Comparison of ENCODE assay signal across 9 cellular contexts in the genomic region with DNA sequence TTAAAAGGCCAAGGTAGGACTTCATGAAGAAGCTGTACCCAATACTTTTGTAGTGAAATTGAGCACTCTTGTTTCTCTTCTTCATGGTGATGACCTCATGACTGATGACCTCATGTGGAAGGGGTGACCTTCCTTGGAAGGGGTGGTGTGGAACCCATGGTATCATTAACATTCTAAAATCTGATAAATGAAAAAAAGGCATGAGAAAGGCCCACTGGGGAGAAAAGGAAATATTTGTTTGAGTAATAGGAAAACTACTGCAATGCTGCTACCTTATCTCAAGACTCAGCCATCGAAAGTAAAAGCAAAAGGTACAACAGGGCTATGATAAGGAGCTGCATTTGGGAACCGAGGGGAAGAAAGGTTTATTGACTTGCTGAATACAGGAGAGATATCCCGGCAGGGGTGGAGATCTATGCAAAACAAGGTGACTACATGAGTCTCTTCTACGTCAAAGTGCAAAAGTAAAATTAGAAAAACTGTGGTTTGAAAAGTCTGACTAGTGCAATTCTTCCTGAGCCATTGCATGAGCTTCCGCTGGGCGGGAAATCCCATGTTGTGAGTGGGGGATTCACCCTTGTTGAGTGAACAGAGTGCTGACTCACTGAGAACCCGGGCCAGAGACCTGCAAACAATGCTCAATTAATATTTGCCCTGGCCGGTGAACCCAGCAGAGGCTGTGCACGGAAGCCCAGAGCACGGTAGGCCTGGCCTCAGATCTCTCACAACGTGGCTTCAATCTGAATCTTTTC.
DNase-seq lines count a peak whose midpoint lies in the region; ATAC-seq and TF ChIP-seq lines count a peak whose summit lies in the region.
"Had no signal": no experiment of that assay in that cellular context is flagged by ENCODE, and none has a peak within 500 bp of the region (broad histone marks: within the 10 kb centered on the region; RNA-seq: fewer than 3 reads in every experiment).

No MANE protein-coding gene starts in this region.

- H3K79me2 ChIP-seq in OCI-LY1 (ENCODE audit: insufficient read depth, low read length) = peaks cover 4% of the 10 kb centered on the region; the same call in 1 of the 2 replicates

- H3K27ac ChIP-seq in OCI-LY1 (ENCODE audit: low read depth, low read length, poor library complexity, severe bottlenecking) (peak overlapping the region; percentile 84), right cardiac atrium (ENCODE audit: low read length) (peak overlapping the region; percentile 45)

- TF ChIP-seq CTCF in OCI-LY1 (IDR thresholded peaks at IDR 0.05; ENCODE audit: low read length) = no peak

- no peaks in the 10 kb centered on the region for H3K27me3 Mint-ChIP-seq in activated T-helper 2 cell treated with anti-CD3 and anti-CD28 coated beads, Interferon-gamma antibody, Interleukin-2, Interleukin-4, amounts not matched to agents 10 μg/mL and 5 μg/mL and 100 μg/mL, durations not matched to agents 14 hours and 24 hours and 36 hours (ENCODE audit: low read depth)
- H3K27me3 Mint-ChIP-seq: dendritic cell treated with granulocyte-macrophage colony-stimulating factor and Interleukin-4, amounts not matched to agents 40 ng/mL and 50 ng/mL, for 4 days had no signal

- peaks cover 54% of the 10 kb centered on the region for H3K4me1 ChIP-seq in OCI-LY1 (ENCODE audit: insufficient read depth, low read length, severe bottlenecking)
- peaks cover 5% of the 10 kb centered on the region for H3K4me1 ChIP-seq in right cardiac atrium (ENCODE audit: control insufficient read depth, insufficient read depth, low read length)

- H3K4me3 ChIP-seq in OCI-LY1 (ENCODE audit: low read depth, low read length, poor library complexity, severe bottlenecking) (peak overlapping the region; percentile 43), right cardiac atrium (ENCODE audit: low read length) (no peak overlapping the region)

- H3K27me3 ChIP-seq in OCI-LY1 (ENCODE audit: insufficient read depth, low read length) (no peaks in the 10 kb centered on the region), right cardiac atrium (ENCODE audit: control insufficient read depth, insufficient read depth) (no peaks in the 10 kb centered on the region)

- peak overlapping the region; percentile 76 for H3K4me3 Mint-ChIP-seq in activated T-helper 2 cell treated with anti-CD3 and anti-CD28 coated beads, Interferon-gamma antibody, Interleukin-2, Interleukin-4, amounts not matched to agents 10 μg/mL and 5 μg/mL and 100 μg/mL, durations not matched to agents 14 hours and 24 hours and 36 hours (ENCODE audit: low read depth)
- H3K4me3 Mint-ChIP-seq: dendritic cell treated with granulocyte-macrophage colony-stimulating factor and Interleukin-4, amounts not matched to agents 40 ng/mL and 50 ng/mL, for 4 days had no signal

- no peaks in the 10 kb centered on the region for H3F3A ChIP-seq in OCI-LY1 (ENCODE audit: insufficient read depth, low read length)

- no peaks in the 10 kb centered on the region for H3K9me2 ChIP-seq in OCI-LY1 (ENCODE audit: low read depth, low read length)

- WGBS in right cardiac atrium = 47% methylated on average over 11 of the region's 11 CpGs

- intact Hi-C loops in activated T-helper 2 cell treated with anti-CD3 and anti-CD28 coated beads, Interferon-gamma antibody, Interleukin-2, Interleukin-4, amounts not matched to agents 10 μg/mL and 5 μg/mL and 100 μg/mL, durations not matched to agents 14 hours and 24 hours and 36 hours (cut with micrococcal nuclease) = loop anchor here (1.0 to 5.0 kb wide), 11 partner anchors 11 to 1250 kb away; a partner anchor contains a TSS
- intact Hi-C loops in right cardiac atrium (cut with DNase I) = loop anchor here in 1 of 4 donors (5.0 kb wide), 1 partner anchor 52 kb away; no protein-coding TSS in a partner anchor

- H3K4me2 ChIP-seq in OCI-LY1 (ENCODE audit: low read length) = peak overlapping the region; percentile 67

- H3K4me1 Mint-ChIP-seq in activated T-helper 2 cell treated with anti-CD3 and anti-CD28 coated beads, Interferon-gamma antibody, Interleukin-2, Interleukin-4, amounts not matched to agents 10 μg/mL and 5 μg/mL and 100 μg/mL, durations not matched to agents 14 hours and 24 hours and 36 hours (ENCODE audit: low read depth) = peaks cover 46% of the 10 kb centered on the region

- peak overlapping the region; percentile 91 for H3K27ac Mint-ChIP-seq in activated T-helper 2 cell treated with anti-CD3 and anti-CD28 coated beads, Interferon-gamma antibody, Interleukin-2, Interleukin-4, amounts not matched to agents 10 μg/mL and 5 μg/mL and 100 μg/mL, durations not matched to agents 14 hours and 24 hours and 36 hours
- H3K27ac Mint-ChIP-seq: dendritic cell treated with granulocyte-macrophage colony-stimulating factor and Interleukin-4, amounts not matched to agents 40 ng/mL and 50 ng/mL, for 4 days had no signal

- H3K9me3 Mint-ChIP-seq in activated T-helper 2 cell treated with anti-CD3 and anti-CD28 coated beads, Interferon-gamma antibody, Interleukin-2, Interleukin-4, amounts not matched to agents 10 μg/mL and 5 μg/mL and 100 μg/mL, durations not matched to agents 14 hours and 24 hours and 36 hours = peaks cover 7% of the 10 kb centered on the region
- H3K9me3 Mint-ChIP-seq: dendritic cell treated with granulocyte-macrophage colony-stimulating factor and Interleukin-4, amounts not matched to agents 40 ng/mL and 50 ng/mL, for 4 days had no signal

- no peak overlapping the region; the same call in 1 of the 2 replicates for H2AFZ ChIP-seq in OCI-LY1 (ENCODE audit: low read length)

- peak; percentile 53 for DNase-seq in activated T-helper 2 cell treated with anti-CD3 and anti-CD28 coated beads, Interferon-gamma antibody, Interleukin-2, Interleukin-4, amounts not matched to agents 10 μg/mL and 5 μg/mL and 100 μg/mL, durations not matched to agents 14 hours and 24 hours and 36 hours (ENCODE audit: low spot score)
- DNase-seq in right cardiac atrium = peak; percentile 67 to 75 (median 69)
- peak; percentile 5 to 56 for DNase-seq in stimulated activated CD4-positive, alpha-beta T cell treated with anti-CD3 and anti-CD28 coated beads, Interleukin-15, amount 100 ng/mL, for 1 hour (ENCODE audit: low read depth in 1 of 2, low spot score in 1 of 2)
- no peak for DNase-seq in NCI-H1048 (lab: John Stamatoyannopoulos, UW)
- DNase-seq in DMS79 treated with DMSO at 0.1 percent for 48 hours (lab: John Stamatoyannopoulos, UW) = no peak

- H3K36me3 ChIP-seq in OCI-LY1 (ENCODE audit: insufficient read depth, low read length) = no peaks in the 10 kb centered on the region; the same call in 1 of the 2 replicates

- H3K9ac ChIP-seq in OCI-LY1 (ENCODE audit: low read length) = peak overlapping the region; percentile 65

- ATAC-seq in GM18511 (IDR thresholded peaks at IDR 0.05; ENCODE audit: unreplicated experiment) (peak; percentile 94), HG02798 (IDR thresholded peaks at IDR 0.05; ENCODE audit: poor library complexity, unreplicated experiment) (peak; percentile 93), right cardiac atrium (peak; percentile 69 to 88)

- H3K9me3 ChIP-seq in OCI-LY1 (ENCODE audit: low read length) (no peaks in the 10 kb centered on the region), right cardiac atrium (ENCODE audit: control insufficient read depth, low read length) (no peaks in the 10 kb centered on the region)

- H4K20me1 ChIP-seq in OCI-LY1 (ENCODE audit: insufficient read depth, low read length) = no peaks in the 10 kb centered on the region

- peaks cover 15% of the 10 kb centered on the region for H3K36me3 Mint-ChIP-seq in activated T-helper 2 cell treated with anti-CD3 and anti-CD28 coated beads, Interferon-gamma antibody, Interleukin-2, Interleukin-4, amounts not matched to agents 10 μg/mL and 5 μg/mL and 100 μg/mL, durations not matched to agents 14 hours and 24 hours and 36 hours (ENCODE audit: low read depth)

Comparison
In these comparisons a context has a peak if more than half of its experiments do, and no peak if none do; other contexts are left out.
1. DNase-seq: peak in activated T-helper 2 cell treated with anti-CD3 and anti-CD28 coated beads, Interferon-gamma antibody, Interleukin-2, Interleukin-4, amounts not matched to agents 10 μg/mL and 5 μg/mL and 100 μg/mL, durations not matched to agents 14 hours and 24 hours and 36 hours (single experiment), right cardiac atrium (3 of 3) and stimulated activated CD4-positive, alpha-beta T cell treated with anti-CD3 and anti-CD28 coated beads, Interleukin-15, amount 100 ng/mL, for 1 hour (2 of 2); none in NCI-H1048 (single experiment) and DMS79 treated with DMSO at 0.1 percent for 48 hours (single experiment).
2. Peak in every context shown above with its lines, with median percentiles within 50 percentile points of each other: ATAC-seq.